2 cellular contexts compared by ENCODE assay signal in genomic region chr11:71459076-71459766, GRCh38.
A peak's percentile ranks its signal among the peaks of the same experiment; 100 is the strongest.
TF ChIP-seq lines count a peak whose summit lies in the region.

No MANE protein-coding gene starts in this region.

TF ChIP-seq in HepG2, 621 proteins besides CTCF, POLR2A, EP300 and RAD21:
- TF ChIP-seq ZNF557 (CRISPR knock-in tag; IDR thresholded peaks at IDR 0.05) = no peak
- no peak for TF ChIP-seq NBN (conservative IDR thresholded peaks at IDR 0.05)
- no peak for TF ChIP-seq DBP (CRISPR knock-in tag; IDR thresholded peaks at IDR 0.05; ENCODE audit: not compliant biosample characterization)
- no peak for TF ChIP-seq RFX3 (CRISPR knock-in tag; IDR thresholded peaks at IDR 0.05)
- TF ChIP-seq JUNB (CRISPR knock-in tag; IDR thresholded peaks at IDR 0.05; ENCODE audit: borderline replicate concordance) = no peak

TF ChIP-seq in K562, 482 proteins besides CTCF, POLR2A, EP300 and RAD21:
- TF ChIP-seq E2F4 (CRISPR knock-in tag; IDR thresholded peaks at IDR 0.05; ENCODE audit: low read depth) (no peak), SNIP1 (IDR thresholded peaks at IDR 0.05; ENCODE audit: low read depth) (no peak), JUND (IDR thresholded peaks at IDR 0.05; ENCODE audit: borderline replicate concordance, low read depth, low read length) (no peak), JUND (tag; IDR thresholded peaks at IDR 0.05; ENCODE audit: borderline replicate concordance, low read depth, low read length) (no peak), RBFOX2 (IDR thresholded peaks at IDR 0.05; ENCODE audit: low read depth, low read length) (peak; percentile 45), BHLHE40 (IDR thresholded peaks at IDR 0.05; ENCODE audit: low read length) (no peak)
TF ChIP-seq in K562: peak in this region for 1.
